2 cellular contexts compared by ENCODE assay signal in the genomic region with DNA sequence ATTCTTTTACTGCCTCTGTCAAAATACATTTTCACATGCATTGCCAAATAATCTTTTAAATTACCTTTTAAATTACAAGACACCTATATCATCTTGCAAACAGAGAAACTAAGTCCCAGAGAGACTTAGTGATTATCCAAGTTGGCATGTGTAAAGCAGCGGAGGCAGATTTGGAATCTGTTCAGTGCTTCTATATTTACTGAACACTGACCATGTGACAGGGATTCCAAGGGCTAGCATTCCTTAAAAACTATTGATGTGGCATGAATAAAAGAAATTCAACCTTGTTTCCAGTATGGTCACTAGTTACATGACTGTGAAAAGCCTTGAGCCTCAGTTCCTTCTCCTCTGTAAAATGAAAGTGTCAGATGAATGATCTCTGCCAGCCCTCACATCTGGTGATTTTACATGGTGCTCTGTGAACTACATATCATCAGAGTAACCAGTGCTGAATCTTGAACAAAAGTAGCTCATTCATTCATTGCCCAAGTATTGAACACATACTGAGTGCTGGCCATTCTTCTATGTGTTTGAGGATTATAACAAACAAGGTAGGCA.
TF ChIP-seq lines count a peak whose summit lies in the region.

No MANE protein-coding gene starts in this region.

TF ChIP-seq in GM12878, 131 proteins besides CTCF, POLR2A, EP300 and RAD21 (continued from another document):
- TF ChIP-seq, protein P1, sequence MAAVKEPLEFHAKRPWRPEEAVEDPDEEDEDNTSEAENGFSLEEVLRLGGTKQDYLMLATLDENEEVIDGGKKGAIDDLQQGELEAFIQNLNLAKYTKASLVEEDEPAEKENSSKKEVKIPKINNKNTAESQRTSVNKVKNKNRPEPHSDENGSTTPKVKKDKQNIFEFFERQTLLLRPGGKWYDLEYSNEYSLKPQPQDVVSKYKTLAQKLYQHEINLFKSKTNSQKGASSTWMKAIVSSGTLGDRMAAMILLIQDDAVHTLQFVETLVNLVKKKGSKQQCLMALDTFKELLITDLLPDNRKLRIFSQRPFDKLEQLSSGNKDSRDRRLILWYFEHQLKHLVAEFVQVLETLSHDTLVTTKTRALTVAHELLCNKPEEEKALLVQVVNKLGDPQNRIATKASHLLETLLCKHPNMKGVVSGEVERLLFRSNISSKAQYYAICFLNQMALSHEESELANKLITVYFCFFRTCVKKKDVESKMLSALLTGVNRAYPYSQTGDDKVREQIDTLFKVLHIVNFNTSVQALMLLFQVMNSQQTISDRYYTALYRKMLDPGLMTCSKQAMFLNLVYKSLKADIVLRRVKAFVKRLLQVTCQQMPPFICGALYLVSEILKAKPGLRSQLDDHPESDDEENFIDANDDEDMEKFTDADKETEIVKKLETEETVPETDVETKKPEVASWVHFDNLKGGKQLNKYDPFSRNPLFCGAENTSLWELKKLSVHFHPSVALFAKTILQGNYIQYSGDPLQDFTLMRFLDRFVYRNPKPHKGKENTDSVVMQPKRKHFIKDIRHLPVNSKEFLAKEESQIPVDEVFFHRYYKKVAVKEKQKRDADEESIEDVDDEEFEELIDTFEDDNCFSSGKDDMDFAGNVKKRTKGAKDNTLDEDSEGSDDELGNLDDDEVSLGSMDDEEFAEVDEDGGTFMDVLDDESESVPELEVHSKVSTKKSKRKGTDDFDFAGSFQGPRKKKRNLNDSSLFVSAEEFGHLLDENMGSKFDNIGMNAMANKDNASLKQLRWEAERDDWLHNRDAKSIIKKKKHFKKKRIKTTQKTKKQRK (IDR thresholded peaks at IDR 0.05; ENCODE audit: low read depth, low read length) = no peak
- TF ChIP-seq, protein P2, sequence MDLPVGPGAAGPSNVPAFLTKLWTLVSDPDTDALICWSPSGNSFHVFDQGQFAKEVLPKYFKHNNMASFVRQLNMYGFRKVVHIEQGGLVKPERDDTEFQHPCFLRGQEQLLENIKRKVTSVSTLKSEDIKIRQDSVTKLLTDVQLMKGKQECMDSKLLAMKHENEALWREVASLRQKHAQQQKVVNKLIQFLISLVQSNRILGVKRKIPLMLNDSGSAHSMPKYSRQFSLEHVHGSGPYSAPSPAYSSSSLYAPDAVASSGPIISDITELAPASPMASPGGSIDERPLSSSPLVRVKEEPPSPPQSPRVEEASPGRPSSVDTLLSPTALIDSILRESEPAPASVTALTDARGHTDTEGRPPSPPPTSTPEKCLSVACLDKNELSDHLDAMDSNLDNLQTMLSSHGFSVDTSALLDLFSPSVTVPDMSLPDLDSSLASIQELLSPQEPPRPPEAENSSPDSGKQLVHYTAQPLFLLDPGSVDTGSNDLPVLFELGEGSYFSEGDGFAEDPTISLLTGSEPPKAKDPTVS (IDR thresholded peaks at IDR 0.05; ENCODE audit: low read depth, low read length) = no peak
- TF ChIP-seq, protein P3, sequence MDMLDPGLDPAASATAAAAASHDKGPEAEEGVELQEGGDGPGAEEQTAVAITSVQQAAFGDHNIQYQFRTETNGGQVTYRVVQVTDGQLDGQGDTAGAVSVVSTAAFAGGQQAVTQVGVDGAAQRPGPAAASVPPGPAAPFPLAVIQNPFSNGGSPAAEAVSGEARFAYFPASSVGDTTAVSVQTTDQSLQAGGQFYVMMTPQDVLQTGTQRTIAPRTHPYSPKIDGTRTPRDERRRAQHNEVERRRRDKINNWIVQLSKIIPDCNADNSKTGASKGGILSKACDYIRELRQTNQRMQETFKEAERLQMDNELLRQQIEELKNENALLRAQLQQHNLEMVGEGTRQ (IDR thresholded peaks at IDR 0.05; ENCODE audit: borderline replicate concordance, low read depth, low read length) = no peak
- TF ChIP-seq ZNF622 (IDR thresholded peaks at IDR 0.05) = no peak
- TF ChIP-seq STAT3 (IDR thresholded peaks at IDR 0.05; ENCODE audit: low read depth, low read length) = no peak

TF ChIP-seq in WTC11, 78 proteins besides CTCF, POLR2A, EP300 and RAD21 (continued from another document):
- TF ChIP-seq, protein P4, sequence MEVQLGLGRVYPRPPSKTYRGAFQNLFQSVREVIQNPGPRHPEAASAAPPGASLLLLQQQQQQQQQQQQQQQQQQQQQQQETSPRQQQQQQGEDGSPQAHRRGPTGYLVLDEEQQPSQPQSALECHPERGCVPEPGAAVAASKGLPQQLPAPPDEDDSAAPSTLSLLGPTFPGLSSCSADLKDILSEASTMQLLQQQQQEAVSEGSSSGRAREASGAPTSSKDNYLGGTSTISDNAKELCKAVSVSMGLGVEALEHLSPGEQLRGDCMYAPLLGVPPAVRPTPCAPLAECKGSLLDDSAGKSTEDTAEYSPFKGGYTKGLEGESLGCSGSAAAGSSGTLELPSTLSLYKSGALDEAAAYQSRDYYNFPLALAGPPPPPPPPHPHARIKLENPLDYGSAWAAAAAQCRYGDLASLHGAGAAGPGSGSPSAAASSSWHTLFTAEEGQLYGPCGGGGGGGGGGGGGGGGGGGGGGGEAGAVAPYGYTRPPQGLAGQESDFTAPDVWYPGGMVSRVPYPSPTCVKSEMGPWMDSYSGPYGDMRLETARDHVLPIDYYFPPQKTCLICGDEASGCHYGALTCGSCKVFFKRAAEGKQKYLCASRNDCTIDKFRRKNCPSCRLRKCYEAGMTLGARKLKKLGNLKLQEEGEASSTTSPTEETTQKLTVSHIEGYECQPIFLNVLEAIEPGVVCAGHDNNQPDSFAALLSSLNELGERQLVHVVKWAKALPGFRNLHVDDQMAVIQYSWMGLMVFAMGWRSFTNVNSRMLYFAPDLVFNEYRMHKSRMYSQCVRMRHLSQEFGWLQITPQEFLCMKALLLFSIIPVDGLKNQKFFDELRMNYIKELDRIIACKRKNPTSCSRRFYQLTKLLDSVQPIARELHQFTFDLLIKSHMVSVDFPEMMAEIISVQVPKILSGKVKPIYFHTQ (CRISPR knock-in tag; IDR thresholded peaks at IDR 0.05) = no peak
- TF ChIP-seq CREM (CRISPR knock-in tag; IDR thresholded peaks at IDR 0.05) = no peak
- no peak for TF ChIP-seq ATF1 (CRISPR knock-in tag; IDR thresholded peaks at IDR 0.05)
- TF ChIP-seq, protein P5, sequence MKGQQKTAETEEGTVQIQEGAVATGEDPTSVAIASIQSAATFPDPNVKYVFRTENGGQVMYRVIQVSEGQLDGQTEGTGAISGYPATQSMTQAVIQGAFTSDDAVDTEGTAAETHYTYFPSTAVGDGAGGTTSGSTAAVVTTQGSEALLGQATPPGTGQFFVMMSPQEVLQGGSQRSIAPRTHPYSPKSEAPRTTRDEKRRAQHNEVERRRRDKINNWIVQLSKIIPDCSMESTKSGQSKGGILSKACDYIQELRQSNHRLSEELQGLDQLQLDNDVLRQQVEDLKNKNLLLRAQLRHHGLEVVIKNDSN (CRISPR knock-in tag; IDR thresholded peaks at IDR 0.05) = no peak
- TF ChIP-seq, protein P6, sequence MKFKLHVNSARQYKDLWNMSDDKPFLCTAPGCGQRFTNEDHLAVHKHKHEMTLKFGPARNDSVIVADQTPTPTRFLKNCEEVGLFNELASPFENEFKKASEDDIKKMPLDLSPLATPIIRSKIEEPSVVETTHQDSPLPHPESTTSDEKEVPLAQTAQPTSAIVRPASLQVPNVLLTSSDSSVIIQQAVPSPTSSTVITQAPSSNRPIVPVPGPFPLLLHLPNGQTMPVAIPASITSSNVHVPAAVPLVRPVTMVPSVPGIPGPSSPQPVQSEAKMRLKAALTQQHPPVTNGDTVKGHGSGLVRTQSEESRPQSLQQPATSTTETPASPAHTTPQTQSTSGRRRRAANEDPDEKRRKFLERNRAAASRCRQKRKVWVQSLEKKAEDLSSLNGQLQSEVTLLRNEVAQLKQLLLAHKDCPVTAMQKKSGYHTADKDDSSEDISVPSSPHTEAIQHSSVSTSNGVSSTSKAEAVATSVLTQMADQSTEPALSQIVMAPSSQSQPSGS (CRISPR knock-in tag; IDR thresholded peaks at IDR 0.05; ENCODE audit: borderline replicate concordance, low read depth) = no peak
- TF ChIP-seq ZNF263 (CRISPR knock-in tag; IDR thresholded peaks at IDR 0.05; ENCODE audit: low read depth) = no peak
- TF ChIP-seq SP1 (CRISPR knock-in tag; conservative IDR thresholded peaks at IDR 0.05) = no peak
- no peak for TF ChIP-seq JUN (CRISPR knock-in tag; IDR thresholded peaks at IDR 0.05)
- TF ChIP-seq, protein P7, sequence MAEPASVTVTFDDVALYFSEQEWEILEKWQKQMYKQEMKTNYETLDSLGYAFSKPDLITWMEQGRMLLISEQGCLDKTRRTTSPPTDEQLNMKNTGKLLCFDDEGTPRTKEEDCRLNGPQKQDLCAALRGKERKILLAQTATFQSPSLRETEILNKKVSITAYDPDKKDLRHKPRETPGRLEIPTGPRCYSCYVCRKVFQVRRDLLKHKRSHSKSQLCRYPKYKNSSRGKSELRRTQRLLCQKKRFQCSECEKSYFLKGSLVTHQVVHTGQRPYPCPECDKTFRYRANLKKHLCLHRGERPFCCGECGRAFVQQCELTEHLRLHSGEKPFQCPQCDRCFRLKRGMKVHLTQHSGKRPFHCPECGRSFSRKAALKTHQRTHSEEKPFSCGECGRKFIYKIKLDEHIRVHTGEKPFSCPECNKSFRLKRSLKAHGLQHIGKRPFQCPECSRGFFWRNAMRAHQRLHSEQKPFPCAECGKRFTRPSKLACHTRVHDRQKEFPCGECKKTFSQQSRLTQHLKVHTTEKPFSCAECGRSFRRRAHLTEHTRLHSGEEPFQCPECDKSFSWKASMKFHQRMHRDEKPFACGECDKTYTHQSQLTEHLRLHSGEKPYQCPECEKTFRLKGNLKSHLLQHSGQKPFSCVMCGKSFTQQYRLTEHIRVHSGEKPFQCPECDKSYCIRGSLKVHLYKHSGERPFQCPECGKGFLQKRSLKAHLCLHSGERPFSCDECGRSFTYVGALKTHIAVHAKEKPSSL (CRISPR knock-in tag; conservative IDR thresholded peaks at IDR 0.05) = no peak
- TF ChIP-seq, protein P8, sequence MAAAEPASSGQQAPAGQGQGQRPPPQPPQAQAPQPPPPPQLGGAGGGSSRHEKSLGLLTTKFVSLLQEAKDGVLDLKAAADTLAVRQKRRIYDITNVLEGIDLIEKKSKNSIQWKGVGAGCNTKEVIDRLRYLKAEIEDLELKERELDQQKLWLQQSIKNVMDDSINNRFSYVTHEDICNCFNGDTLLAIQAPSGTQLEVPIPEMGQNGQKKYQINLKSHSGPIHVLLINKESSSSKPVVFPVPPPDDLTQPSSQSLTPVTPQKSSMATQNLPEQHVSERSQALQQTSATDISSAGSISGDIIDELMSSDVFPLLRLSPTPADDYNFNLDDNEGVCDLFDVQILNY (CRISPR knock-in tag; IDR thresholded peaks at IDR 0.05) = no peak
- TF ChIP-seq, protein P9, sequence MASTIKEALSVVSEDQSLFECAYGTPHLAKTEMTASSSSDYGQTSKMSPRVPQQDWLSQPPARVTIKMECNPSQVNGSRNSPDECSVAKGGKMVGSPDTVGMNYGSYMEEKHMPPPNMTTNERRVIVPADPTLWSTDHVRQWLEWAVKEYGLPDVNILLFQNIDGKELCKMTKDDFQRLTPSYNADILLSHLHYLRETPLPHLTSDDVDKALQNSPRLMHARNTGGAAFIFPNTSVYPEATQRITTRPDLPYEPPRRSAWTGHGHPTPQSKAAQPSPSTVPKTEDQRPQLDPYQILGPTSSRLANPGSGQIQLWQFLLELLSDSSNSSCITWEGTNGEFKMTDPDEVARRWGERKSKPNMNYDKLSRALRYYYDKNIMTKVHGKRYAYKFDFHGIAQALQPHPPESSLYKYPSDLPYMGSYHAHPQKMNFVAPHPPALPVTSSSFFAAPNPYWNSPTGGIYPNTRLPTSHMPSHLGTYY (CRISPR knock-in tag; IDR thresholded peaks at IDR 0.05) = no peak
- TF ChIP-seq MXD4 (CRISPR knock-in tag; IDR thresholded peaks at IDR 0.05; ENCODE audit: borderline replicate concordance) = no peak
- TF ChIP-seq ZBTB21 (CRISPR knock-in tag; IDR thresholded peaks at IDR 0.05; ENCODE audit: borderline replicate concordance) = no peak
